ENCODE assay signal across 31 cellular contexts in the genomic region with DNA sequence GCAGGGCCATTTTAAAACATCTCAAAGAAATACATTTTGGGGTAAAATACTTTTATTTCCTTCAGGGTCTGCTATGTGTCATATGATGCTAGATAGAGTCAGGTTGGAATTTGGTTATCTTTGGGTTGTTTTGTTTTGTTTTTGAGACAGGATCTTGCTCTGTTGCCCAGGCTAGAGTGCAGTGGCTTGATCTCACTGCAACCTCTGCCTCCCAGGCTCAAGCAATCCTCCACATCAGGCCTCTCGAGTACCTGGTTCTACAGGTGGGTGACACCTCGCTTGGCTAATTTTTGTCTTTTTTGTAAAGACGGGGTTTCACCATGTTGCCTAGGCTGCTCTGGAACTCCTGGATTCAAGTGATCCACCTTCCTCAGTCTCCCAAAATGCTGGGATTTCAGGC.
"Had no signal": no experiment of that assay in that cellular context is flagged by ENCODE, and none has a peak within 500 bp of the region (broad histone marks: within the 10 kb centered on the region; RNA-seq: fewer than 3 reads in every experiment).

No MANE protein-coding gene starts in this region.

- H3K4me1 ChIP-seq: colonic mucosa, pancreas, prostate gland had no signal

- H3K27me3 Mint-ChIP-seq: activated CD4-positive, alpha-beta T cell treated with anti-CD3 and anti-CD28 coated beads, Interleukin-2, amount 10 ng/mL, durations not matched to agents 24 days and 14 days; brain; stimulated activated naive CD8-positive, alpha-beta T cell treated with anti-CD3 and anti-CD28 coated beads, Interleukin-15, Interleukin-2, amounts not matched to agents 100 ng/mL and 50 ng/mL, for 24 hours had no signal

- H3K27ac Mint-ChIP-seq: activated CD4-positive, alpha-beta T cell treated with anti-CD3 and anti-CD28 coated beads, Interleukin-2, amount 10 ng/mL, durations not matched to agents 24 days and 14 days; brain; stimulated activated naive CD8-positive, alpha-beta T cell treated with anti-CD3 and anti-CD28 coated beads, Interleukin-15, Interleukin-2, amounts not matched to agents 100 ng/mL and 50 ng/mL, for 24 hours; T-helper 1 cell treated with Interleukin-12 subunit alpha and Interleukin-12 subunit beta and Interleukin-4 antibody, amounts not matched to agents 30 μg/mL and 1 μg/mL, for 36 hours had no signal

- H3K9me3 ChIP-seq: colonic mucosa, gastrocnemius medialis, pancreas, prostate gland, thoracic aorta, upper lobe of left lung had no signal

- H3K36me3 ChIP-seq: cardiac muscle cell, colonic mucosa, gastrocnemius medialis, pancreas, prostate gland, thoracic aorta, upper lobe of left lung, WERI-Rb-1 had no signal

- ATAC-seq: gastrocnemius medialis, left cardiac atrium, left ventricle myocardium superior, pancreas, sciatic nerve had no signal

- DNase-seq: activated CD4-positive, alpha-beta T cell treated with anti-CD3 and anti-CD28 coated beads, Interleukin-2, amount 10 ng/mL, durations not matched to agents 24 days and 14 days; activated CD4-positive, CD25-positive, alpha-beta regulatory T cell treated with anti-CD3 and anti-CD28 coated beads, Interleukin-2, amount 50 U/mL, for 72 hours; activated effector memory CD4-positive, alpha-beta T cell treated with Interleukin-2 at 50 U/mL for 16 hours; activated naive CD4-positive, alpha-beta T cell treated with Interleukin-2 at 50 U/mL for 16 hours; aorta; cerebellar nuclear complex; colonic mucosa; effector CD8-positive, alpha-beta T cell; erythroblast; gastrocnemius medialis; glutamatergic neuron; left cardiac atrium; left ventricle myocardium superior; nucleus accumbens; pancreas; retina; stimulated activated CD4-positive, alpha-beta T cell treated with anti-CD3 and anti-CD28 coated beads, Interleukin-12 subunit alpha, Interleukin-12 subunit beta, amount 100 ng/mL, for 4 hours; stimulated activated CD4-positive, alpha-beta T cell treated with anti-CD3 and anti-CD28 coated beads, Interleukin-4, amount 100 ng/mL, for 1 hour; T-helper 9 cell; upper lobe of left lung; WERI-Rb-1 had no signal

- FAIRE-seq: keratinocyte, pancreas, TTC549 had no signal

- H3K9me3 Mint-ChIP-seq: activated CD4-positive, alpha-beta T cell treated with anti-CD3 and anti-CD28 coated beads, Interleukin-2, amount 10 ng/mL, durations not matched to agents 24 days and 14 days; brain; stimulated activated naive CD8-positive, alpha-beta T cell treated with anti-CD3 and anti-CD28 coated beads, Interleukin-15, Interleukin-2, amounts not matched to agents 100 ng/mL and 50 ng/mL, for 24 hours; T-helper 1 cell treated with Interleukin-12 subunit alpha and Interleukin-12 subunit beta and Interleukin-4 antibody, amounts not matched to agents 30 μg/mL and 1 μg/mL, for 36 hours had no signal

- H3K27ac ChIP-seq: cardiac muscle cell, colonic mucosa, gastrocnemius medialis, pancreas, prostate gland, skin epidermis, thoracic aorta, upper lobe of left lung, WERI-Rb-1 had no signal

- H3K4me3 Mint-ChIP-seq: activated CD4-positive, alpha-beta T cell treated with anti-CD3 and anti-CD28 coated beads, Interleukin-2, amount 10 ng/mL, durations not matched to agents 24 days and 14 days; brain; stimulated activated naive CD8-positive, alpha-beta T cell treated with anti-CD3 and anti-CD28 coated beads, Interleukin-15, Interleukin-2, amounts not matched to agents 100 ng/mL and 50 ng/mL, for 24 hours; T-helper 1 cell treated with Interleukin-12 subunit alpha and Interleukin-12 subunit beta and Interleukin-4 antibody, amounts not matched to agents 30 μg/mL and 1 μg/mL, for 36 hours had no signal

- H3K27me3 ChIP-seq: cardiac muscle cell, colonic mucosa, gastrocnemius medialis, pancreas, upper lobe of left lung had no signal

- H3K4me3 ChIP-seq: cardiac muscle cell, colonic mucosa, gastrocnemius medialis, pancreas, prostate gland, skin epidermis, thoracic aorta, upper lobe of left lung had no signal
